ENCODE assay signal across 9 cellular contexts in the genomic region with DNA sequence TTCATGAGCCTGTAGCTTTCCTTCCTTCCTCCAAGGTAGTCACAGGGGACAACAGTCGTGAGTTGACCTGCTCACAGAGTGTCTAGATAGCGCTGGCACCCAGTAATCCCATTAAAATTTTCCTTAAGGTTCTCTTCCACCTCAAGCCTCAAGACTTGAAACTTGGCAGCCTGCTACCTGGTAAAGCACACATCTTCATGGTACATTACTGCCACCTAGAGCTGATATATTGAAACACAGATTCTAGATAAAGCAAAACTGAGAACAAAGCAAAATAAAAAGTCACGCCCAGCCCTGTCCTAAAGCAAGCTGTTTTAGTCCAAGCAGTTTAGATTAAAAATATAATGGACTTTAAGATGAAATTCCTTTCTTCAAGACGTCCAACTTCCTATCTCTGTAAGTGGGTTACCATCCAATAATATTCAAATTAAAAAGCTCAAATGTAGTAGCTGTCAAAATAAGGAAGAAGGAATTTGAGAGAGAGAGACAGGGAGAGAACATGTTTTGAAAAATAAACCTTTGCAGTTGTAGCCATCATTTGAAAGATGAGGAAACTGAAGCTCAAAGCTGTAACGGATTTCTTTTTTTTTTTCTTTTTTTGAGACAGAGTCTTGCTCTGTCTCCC. TPM values are rescaled to one million over a fixed set of nuclear protein-coding genes. Genes with fewer than 3 reads are reported as not detected.
DNase-seq lines count a peak whose midpoint lies in the region; ATAC-seq, FAIRE-seq and TF ChIP-seq lines count a peak whose summit lies in the region.
"Had no signal": no experiment of that assay in that cellular context is flagged by ENCODE, and none has a peak within 500 bp of the region (broad histone marks: within the 10 kb centered on the region; RNA-seq: fewer than 3 reads in every experiment).

No MANE protein-coding gene starts in this region.

- no peak overlapping the region for H3K27ac ChIP-seq in pancreas

- no peak overlapping the region for H3K4me3 ChIP-seq in pancreas

- POLR2A ChIA-PET in WTC11 (lab: Charles Lee): interaction anchor here (0.6 kb wide), 1 partner anchor 221 kb away, joined by 4 read pairs; no protein-coding TSS in a partner anchor

- CTCF ChIA-PET in WTC11 (lab: Charles Lee): interaction anchor here (0.6 to 4.3 kb wide), 30 partner anchors 11 to 451 kb away, joined by 3 to 52 read pairs (median 4); a partner anchor contains a TSS

- H3K27ac Mint-ChIP-seq in WTC11: no peak overlapping the region

- intact Hi-C loops in pancreas (cut with DNase I): loop anchor here in 2 of 3 donors (5.0 to 10.0 kb wide), 3 partner anchors 150 to 272 kb away; no protein-coding TSS in a partner anchor

- WGBS in pancreas, 2 donors: 2 to 4% methylated on average over 5 of the region's 5 CpGs

- no peaks in the 10 kb centered on the region; the same call in 1 of the 2 replicates for H3K27me3 Mint-ChIP-seq in WTC11 (ENCODE audit: low read depth)

- no peaks in the 10 kb centered on the region for H3K36me3 ChIP-seq in pancreas

- peak; percentile 37 for DNase-seq in NCI-H345 (lab: John Stamatoyannopoulos, UW)
- DNase-seq in NCI-H345 treated with DMSO at 0.1 percent for 48 hours (lab: John Stamatoyannopoulos, UW; ENCODE audit: unreplicated experiment): no peak
- peak; percentile 82 for DNase-seq in NCI-H2171 treated with DMSO at 0.1 percent for 48 hours (lab: John Stamatoyannopoulos, UW)
- no peak for DNase-seq in WTC11 (ENCODE audit: low spot score)
- DNase-seq in globus pallidus (ENCODE audit: low spot score): peak; percentile 59
- peak in 1 of 6 donors; percentile 22 for DNase-seq in pancreas

- peak; percentile 94 for FAIRE-seq in pancreas (lab: Jason Lieb, UNC)

- H3K9me3 Mint-ChIP-seq in WTC11: peaks cover 14% of the 10 kb centered on the region

- peaks cover 0 to 16% (median 0%) of the 10 kb centered on the region in 4 donors for H3K27me3 ChIP-seq in pancreas

- H3K36me3 Mint-ChIP-seq in WTC11: peaks cover 8% of the 10 kb centered on the region; the same call in 1 of the 2 replicates

- no peak overlapping the region for H3K4me3 Mint-ChIP-seq in WTC11
- H3K4me3 Mint-ChIP-seq: CD8-positive, alpha-beta memory T cell had no signal

- ATAC-seq in HG02610 (IDR thresholded peaks at IDR 0.05; ENCODE audit: unreplicated experiment) (peak; percentile 41), WTC11 (peak; percentile 88), pancreas (peak; percentile 78 to 94 (median 92)), HG02970 (IDR thresholded peaks at IDR 0.05; ENCODE audit: low FRiP score, unreplicated experiment) (no peak)

- TF ChIP-seq CTCF in WTC11 (IDR thresholded peaks at IDR 0.05): peak; percentile 37; the same call in 1 of the 2 replicates
- peak in 3 of 4 donors; percentile 34 to 63 (median 55) for TF ChIP-seq CTCF in pancreas (IDR thresholded peaks at IDR 0.05)

- no peaks in the 10 kb centered on the region for H3K9me3 ChIP-seq in pancreas

- H3K4me1 Mint-ChIP-seq in WTC11: no peaks in the 10 kb centered on the region

- H3K4me1 ChIP-seq in pancreas: no peaks in the 10 kb centered on the region

TF ChIP-seq in WTC11, 78 proteins besides CTCF, POLR2A, EP300 and RAD21:
- TF ChIP-seq HMGA2 (CRISPR knock-in tag; IDR thresholded peaks at IDR 0.05): no peak
- TF ChIP-seq TEAD1 (CRISPR knock-in tag; IDR thresholded peaks at IDR 0.05): no peak
- no peak for TF ChIP-seq TCF7 (CRISPR knock-in tag; IDR thresholded peaks at IDR 0.05; ENCODE audit: low read depth)
- TF ChIP-seq, protein P1, sequence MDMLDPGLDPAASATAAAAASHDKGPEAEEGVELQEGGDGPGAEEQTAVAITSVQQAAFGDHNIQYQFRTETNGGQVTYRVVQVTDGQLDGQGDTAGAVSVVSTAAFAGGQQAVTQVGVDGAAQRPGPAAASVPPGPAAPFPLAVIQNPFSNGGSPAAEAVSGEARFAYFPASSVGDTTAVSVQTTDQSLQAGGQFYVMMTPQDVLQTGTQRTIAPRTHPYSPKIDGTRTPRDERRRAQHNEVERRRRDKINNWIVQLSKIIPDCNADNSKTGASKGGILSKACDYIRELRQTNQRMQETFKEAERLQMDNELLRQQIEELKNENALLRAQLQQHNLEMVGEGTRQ (CRISPR knock-in tag; IDR thresholded peaks at IDR 0.05): no peak
- no peak for TF ChIP-seq CBFB (CRISPR knock-in tag; IDR thresholded peaks at IDR 0.05; ENCODE audit: low read depth)
- no peak for TF ChIP-seq GRHL2 (CRISPR knock-in tag; IDR thresholded peaks at IDR 0.05; ENCODE audit: insufficient replicate concordance, severe bottlenecking)
- TF ChIP-seq, protein P2, sequence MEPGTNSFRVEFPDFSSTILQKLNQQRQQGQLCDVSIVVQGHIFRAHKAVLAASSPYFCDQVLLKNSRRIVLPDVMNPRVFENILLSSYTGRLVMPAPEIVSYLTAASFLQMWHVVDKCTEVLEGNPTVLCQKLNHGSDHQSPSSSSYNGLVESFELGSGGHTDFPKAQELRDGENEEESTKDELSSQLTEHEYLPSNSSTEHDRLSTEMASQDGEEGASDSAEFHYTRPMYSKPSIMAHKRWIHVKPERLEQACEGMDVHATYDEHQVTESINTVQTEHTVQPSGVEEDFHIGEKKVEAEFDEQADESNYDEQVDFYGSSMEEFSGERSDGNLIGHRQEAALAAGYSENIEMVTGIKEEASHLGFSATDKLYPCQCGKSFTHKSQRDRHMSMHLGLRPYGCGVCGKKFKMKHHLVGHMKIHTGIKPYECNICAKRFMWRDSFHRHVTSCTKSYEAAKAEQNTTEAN (CRISPR knock-in tag; IDR thresholded peaks at IDR 0.05): no peak
- no peak for TF ChIP-seq ZNF423 (CRISPR knock-in tag; IDR thresholded peaks at IDR 0.05)
- TF ChIP-seq, protein P3, sequence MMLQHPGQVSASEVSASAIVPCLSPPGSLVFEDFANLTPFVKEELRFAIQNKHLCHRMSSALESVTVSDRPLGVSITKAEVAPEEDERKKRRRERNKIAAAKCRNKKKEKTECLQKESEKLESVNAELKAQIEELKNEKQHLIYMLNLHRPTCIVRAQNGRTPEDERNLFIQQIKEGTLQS (CRISPR knock-in tag; conservative IDR thresholded peaks at IDR 0.05): no peak
- TF ChIP-seq, protein P4, sequence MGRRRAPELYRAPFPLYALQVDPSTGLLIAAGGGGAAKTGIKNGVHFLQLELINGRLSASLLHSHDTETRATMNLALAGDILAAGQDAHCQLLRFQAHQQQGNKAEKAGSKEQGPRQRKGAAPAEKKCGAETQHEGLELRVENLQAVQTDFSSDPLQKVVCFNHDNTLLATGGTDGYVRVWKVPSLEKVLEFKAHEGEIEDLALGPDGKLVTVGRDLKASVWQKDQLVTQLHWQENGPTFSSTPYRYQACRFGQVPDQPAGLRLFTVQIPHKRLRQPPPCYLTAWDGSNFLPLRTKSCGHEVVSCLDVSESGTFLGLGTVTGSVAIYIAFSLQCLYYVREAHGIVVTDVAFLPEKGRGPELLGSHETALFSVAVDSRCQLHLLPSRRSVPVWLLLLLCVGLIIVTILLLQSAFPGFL (CRISPR knock-in tag; IDR thresholded peaks at IDR 0.05; ENCODE audit: borderline replicate concordance): no peak
- TF ChIP-seq, protein P5, sequence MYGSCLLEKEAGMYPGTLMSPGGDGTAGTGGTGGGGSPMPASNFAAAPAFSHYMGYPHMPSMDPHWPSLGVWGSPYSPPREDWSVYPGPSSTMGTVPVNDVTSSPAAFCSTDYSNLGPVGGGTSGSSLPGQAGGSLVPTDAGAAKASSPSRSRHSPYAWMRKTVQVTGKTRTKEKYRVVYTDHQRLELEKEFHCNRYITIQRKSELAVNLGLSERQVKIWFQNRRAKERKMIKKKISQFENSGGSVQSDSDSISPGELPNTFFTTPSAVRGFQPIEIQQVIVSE (CRISPR knock-in tag; IDR thresholded peaks at IDR 0.05; ENCODE audit: borderline replicate concordance): no peak
- TF ChIP-seq, protein P6, sequence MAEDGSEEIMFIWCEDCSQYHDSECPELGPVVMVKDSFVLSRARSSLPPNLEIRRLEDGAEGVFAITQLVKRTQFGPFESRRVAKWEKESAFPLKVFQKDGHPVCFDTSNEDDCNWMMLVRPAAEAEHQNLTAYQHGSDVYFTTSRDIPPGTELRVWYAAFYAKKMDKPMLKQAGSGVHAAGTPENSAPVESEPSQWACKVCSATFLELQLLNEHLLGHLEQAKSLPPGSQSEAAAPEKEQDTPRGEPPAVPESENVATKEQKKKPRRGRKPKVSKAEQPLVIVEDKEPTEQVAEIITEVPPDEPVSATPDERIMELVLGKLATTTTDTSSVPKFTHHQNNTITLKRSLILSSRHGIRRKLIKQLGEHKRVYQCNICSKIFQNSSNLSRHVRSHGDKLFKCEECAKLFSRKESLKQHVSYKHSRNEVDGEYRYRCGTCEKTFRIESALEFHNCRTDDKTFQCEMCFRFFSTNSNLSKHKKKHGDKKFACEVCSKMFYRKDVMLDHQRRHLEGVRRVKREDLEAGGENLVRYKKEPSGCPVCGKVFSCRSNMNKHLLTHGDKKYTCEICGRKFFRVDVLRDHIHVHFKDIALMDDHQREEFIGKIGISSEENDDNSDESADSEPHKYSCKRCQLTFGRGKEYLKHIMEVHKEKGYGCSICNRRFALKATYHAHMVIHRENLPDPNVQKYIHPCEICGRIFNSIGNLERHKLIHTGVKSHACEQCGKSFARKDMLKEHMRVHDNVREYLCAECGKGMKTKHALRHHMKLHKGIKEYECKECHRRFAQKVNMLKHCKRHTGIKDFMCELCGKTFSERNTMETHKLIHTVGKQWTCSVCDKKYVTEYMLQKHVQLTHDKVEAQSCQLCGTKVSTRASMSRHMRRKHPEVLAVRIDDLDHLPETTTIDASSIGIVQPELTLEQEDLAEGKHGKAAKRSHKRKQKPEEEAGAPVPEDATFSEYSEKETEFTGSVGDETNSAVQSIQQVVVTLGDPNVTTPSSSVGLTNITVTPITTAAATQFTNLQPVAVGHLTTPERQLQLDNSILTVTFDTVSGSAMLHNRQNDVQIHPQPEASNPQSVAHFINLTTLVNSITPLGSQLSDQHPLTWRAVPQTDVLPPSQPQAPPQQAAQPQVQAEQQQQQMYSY (CRISPR knock-in tag; IDR thresholded peaks at IDR 0.05): no peak
- TF ChIP-seq, protein P7, sequence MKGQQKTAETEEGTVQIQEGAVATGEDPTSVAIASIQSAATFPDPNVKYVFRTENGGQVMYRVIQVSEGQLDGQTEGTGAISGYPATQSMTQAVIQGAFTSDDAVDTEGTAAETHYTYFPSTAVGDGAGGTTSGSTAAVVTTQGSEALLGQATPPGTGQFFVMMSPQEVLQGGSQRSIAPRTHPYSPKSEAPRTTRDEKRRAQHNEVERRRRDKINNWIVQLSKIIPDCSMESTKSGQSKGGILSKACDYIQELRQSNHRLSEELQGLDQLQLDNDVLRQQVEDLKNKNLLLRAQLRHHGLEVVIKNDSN (CRISPR knock-in tag; IDR thresholded peaks at IDR 0.05): no peak

RNA-seq across cellular contexts. Expression of a gene that starts 50.7 kb away (rescaled TPM):
- total RNA-seq in WTC11 (2021) (5.5 to 7.5 TPM (median 7.4 TPM) in 3 replicates), pancreas (1 to 10 TPM in 4 of 6 donors, under 1 TPM in 2; 0.83 to 5.1 (median 1.3) TPM)
- polyA plus RNA-seq in pancreas: 1 to 10 TPM in 1 of 2 donors, under 1 TPM in 1; 0.72 to 2.5 TPM

Comparison
In these comparisons a context has a peak if more than half of its experiments do, and no peak if none do; other contexts are left out.
1. DNase-seq: peak in NCI-H345 (single experiment), NCI-H2171 treated with DMSO at 0.1 percent for 48 hours (single experiment) and globus pallidus (single experiment); none in NCI-H345 treated with DMSO at 0.1 percent for 48 hours (single experiment) and WTC11 (single experiment).